17 cellular contexts compared by ENCODE assay signal in the genomic region with DNA sequence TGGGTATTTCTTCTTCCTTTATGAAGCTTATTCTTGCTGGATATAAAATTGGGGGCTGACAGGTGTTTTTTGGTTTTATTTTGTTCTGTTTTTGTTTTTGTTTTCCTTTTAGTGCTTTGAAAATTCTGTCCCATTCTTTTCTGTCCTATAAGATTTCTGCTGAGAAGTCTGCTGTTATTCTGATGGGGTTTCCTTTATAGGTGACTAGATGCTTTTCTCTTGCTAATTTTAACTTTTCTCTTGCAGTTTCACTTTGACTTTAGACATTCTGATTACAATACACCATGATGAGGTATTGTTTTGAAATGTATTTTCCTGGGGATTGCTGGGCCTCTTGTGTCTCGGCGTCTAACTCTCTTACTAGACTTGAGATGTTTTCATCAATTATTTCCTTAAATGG. TPM values are rescaled to one million over a fixed set of nuclear protein-coding genes. Genes with fewer than 3 reads are reported as not detected.
DNase-seq lines count a peak whose midpoint lies in the region; ATAC-seq, FAIRE-seq and TF ChIP-seq lines count a peak whose summit lies in the region.
"Had no signal": no experiment of that assay in that cellular context is flagged by ENCODE, and none has a peak within 500 bp of the region (broad histone marks: within the 10 kb centered on the region; RNA-seq: fewer than 3 reads in every experiment).

No MANE protein-coding gene starts in this region.

- TF ChIP-seq EP300 in GM12878 (IDR thresholded peaks at IDR 0.05; ENCODE audit: borderline replicate concordance in 1 of 2, control insufficient read depth in 1 of 2, low read depth in 2 of 2, low read length in 2 of 2) = no peak; a peak in 1 of 4 replicates

- intact Hi-C loops in activated CD4-positive, alpha-beta T cell treated with anti-CD3 and anti-CD28 coated beads for 36 hours (cut with DNase I, micrococcal nuclease) = loop anchor here in 1 of 2 experiments (1.0 kb wide), 1 partner anchor 22 kb away; a partner anchor contains a TSS
- intact Hi-C loops in GM12878 (cut with micrococcal nuclease; ENCODE audit: unreplicated experiment) (loop anchor here (5.0 to 10.0 kb wide), 2 partner anchors 53 to 290 kb away; a partner anchor contains a TSS), left ventricle myocardium superior (cut with micrococcal nuclease) (no loop called here)

- H3K9ac ChIP-seq in GM12878 (ENCODE audit: control insufficient read depth, insufficient read depth, low read length) = no peak overlapping the region

- no peak for TF ChIP-seq POLR2A in GM12878 (IDR thresholded peaks at IDR 0.05; ENCODE audit: low read depth, low read length)

- no peaks in the 10 kb centered on the region for H4K20me1 ChIP-seq in GM12878 (ENCODE audit: control insufficient read depth, insufficient read depth)

- H3K4me3 ChIP-seq in GM12878 (no peak overlapping the region), brain microvascular endothelial cell (ENCODE audit: low read depth, low read length) (no peak overlapping the region)
- H3K4me3 ChIP-seq: coronary artery had no signal

- H3K4me1 ChIP-seq in GM12878 (ENCODE audit: control insufficient read depth, insufficient read depth, low read length) = peaks cover 25% of the 10 kb centered on the region

- in situ Hi-C loops in GM12878 (cut with MboI) (loop anchor here (25.0 kb wide), 1 partner anchor 1287 kb away; a partner anchor contains a TSS), brain microvascular endothelial cell (cut with HindIII; ENCODE audit: low pct_ligation_motif_present, low sequenced_read_pairs) (no loop called here)

- POLR2A ChIA-PET in activated CD4-positive, alpha-beta T cell treated with anti-CD3 and anti-CD28 coated beads for 36 hours (lab: Charles Lee) = no interaction called here
- POLR2A ChIA-PET in GM12878 (lab: Charles Lee) = no interaction called here

- H3K4me3 Mint-ChIP-seq in activated CD4-positive, alpha-beta T cell treated with anti-CD3 and anti-CD28 coated beads for 36 hours = no peak overlapping the region
- H3K4me3 Mint-ChIP-seq: activated naive CD8-positive, alpha-beta T cell treated with anti-CD3 and anti-CD28 coated beads, Interleukin-2, amount 10 ng/mL, durations not matched to agents 7 days and 5 days had no signal

- CTCF ChIA-PET in activated CD4-positive, alpha-beta T cell treated with anti-CD3 and anti-CD28 coated beads for 36 hours (lab: Charles Lee) = no interaction called here
- CTCF ChIA-PET in GM12878 (lab: Yijun Ruan, JAX) = no interaction called here

- peaks cover 56% of the 10 kb centered on the region for H3K36me3 Mint-ChIP-seq in activated CD4-positive, alpha-beta T cell treated with anti-CD3 and anti-CD28 coated beads for 36 hours (ENCODE audit: low read depth)

- SMC1A ChIA-PET in GM12878 (lab: Charles Lee; ENCODE audit: uncharacterized antibody, unreplicated experiment) = no interaction called here

- H3K9me3 Mint-ChIP-seq in activated CD4-positive, alpha-beta T cell treated with anti-CD3 and anti-CD28 coated beads for 36 hours (ENCODE audit: low read depth) = peaks cover 7% of the 10 kb centered on the region

- no peak overlapping the region for H3K4me2 ChIP-seq in GM12878 (ENCODE audit: control insufficient read depth, insufficient read depth)

- H3K4me1 Mint-ChIP-seq in activated CD4-positive, alpha-beta T cell treated with anti-CD3 and anti-CD28 coated beads for 36 hours = peaks cover 35% of the 10 kb centered on the region

- H3K27me3 ChIP-seq in GM12878 (replicated peaks in 1 of 2; ENCODE audit: control insufficient read depth in 2 of 2, insufficient read depth in 2 of 2, low read length in 1 of 2) (no peaks in the 10 kb centered on the region), brain microvascular endothelial cell (replicated peaks) (no peaks in the 10 kb centered on the region)

- no peak for TF ChIP-seq CTCF in GM12878 (IDR thresholded peaks at IDR 0.05 in 2 of 3, conservative IDR thresholded peaks at IDR 0.05 in 1 of 3; ENCODE audit: control insufficient read depth in 2 of 3, extremely low read depth in 1 of 3, insufficient read depth in 1 of 3, low read depth in 3 of 3, low read length in 3 of 3)
- no peak for TF ChIP-seq CTCF in brain microvascular endothelial cell (IDR thresholded peaks at IDR 0.05; ENCODE audit: low read depth, low read length, missing control alignments)

- WGBS in GM12878 (ENCODE audit: insufficient coverage, insufficient replicate concordance, low lambda C conversion rate, missing lambda C conversion rate) = 72% methylated on average over 2 of the region's 2 CpGs

- ATAC-seq in activated CD4-positive, alpha-beta T cell treated with anti-CD3 and anti-CD28 coated beads for 36 hours = peak; percentile 86
- ATAC-seq in GM21619 (IDR thresholded peaks at IDR 0.05; ENCODE audit: unreplicated experiment) (peak; percentile 48), HG03342 (IDR thresholded peaks at IDR 0.05; ENCODE audit: unreplicated experiment) (peak; percentile 67), GM12878 (peak; percentile 75), left ventricle myocardium superior (no peak)

- peaks cover 12% of the 10 kb centered on the region; the same call in 2 of the 3 replicates for H3K9me3 ChIP-seq in GM12878 (replicated peaks; ENCODE audit: control insufficient read depth, insufficient read depth, low read length)

- peak overlapping the region; percentile 46; the same call in 1 of the 2 replicates for H3K27ac ChIP-seq in GM12878 (ENCODE audit: control insufficient read depth, insufficient read depth)
- no peak overlapping the region for H3K27ac ChIP-seq in brain microvascular endothelial cell
- H3K27ac ChIP-seq: coronary artery had no signal

- no peaks in the 10 kb centered on the region for H3K79me2 ChIP-seq in GM12878 (ENCODE audit: control insufficient read depth, insufficient read depth, low read length)

- no peak for DNase-seq in activated CD4-positive, alpha-beta T cell treated with anti-CD3 and anti-CD28 coated beads for 36 hours
- DNase-seq in activated CD4-positive, alpha-beta T cell treated with anti-CD3 and anti-CD28 coated beads, Interleukin-2, amount 50 U/mL, for 4 hours = no peak
- DNase-seq in GM12878 (ENCODE audit: low read depth, low spot score) (peak; percentile 17), brain microvascular endothelial cell (no peak), NCI-H2081 treated with DMSO at 0.1 percent for 48 hours (lab: John Stamatoyannopoulos, UW) (no peak), left ventricle myocardium superior (no peak)
- DNase-seq: 8988T; activated CD4-positive, CD25-positive, alpha-beta regulatory T cell; activated naive CD8-positive, alpha-beta T cell treated with anti-CD3 and anti-CD28 coated beads, Interleukin-2, amount 10 ng/mL, durations not matched to agents 7 days and 5 days; COR-L47; NCI-H1048; stimulated activated CD4-positive, alpha-beta T cell treated with anti-CD3 and anti-CD28 coated beads, Interleukin-4, amount 100 ng/mL, for 24 hours had no signal

- H2AFZ ChIP-seq in GM12878 (ENCODE audit: control insufficient read depth, low read depth, low read length) = no peak overlapping the region

- H3K27me3 Mint-ChIP-seq in activated CD4-positive, alpha-beta T cell treated with anti-CD3 and anti-CD28 coated beads for 36 hours = no peaks in the 10 kb centered on the region
- H3K27me3 Mint-ChIP-seq: activated naive CD8-positive, alpha-beta T cell treated with anti-CD3 and anti-CD28 coated beads, Interleukin-2, amount 10 ng/mL, durations not matched to agents 7 days and 5 days had no signal

- H3K36me3 ChIP-seq in GM12878 (ENCODE audit: control insufficient read depth in 2 of 2, insufficient read depth in 2 of 2, low read length in 1 of 2) = peaks cover 0 to 3% of the 10 kb centered on the region in 2 experiments; a peak in 1 of 4 replicates
- H3K36me3 ChIP-seq in brain microvascular endothelial cell (replicated peaks) = no peaks in the 10 kb centered on the region

- BruUV-seq in GM12878 (replicated peaks; lab: Mats Ljungman, UMichigan) = no TSS peak

- FAIRE-seq in GM12878 (lab: Jason Lieb, UNC) = no peak

- no peak for TF ChIP-seq RAD21 in GM12878 (IDR thresholded peaks at IDR 0.05; ENCODE audit: insufficient read depth, low read depth, low read length)

- peak overlapping the region; percentile 80 for H3K27ac Mint-ChIP-seq in activated CD4-positive, alpha-beta T cell treated with anti-CD3 and anti-CD28 coated beads for 36 hours
- H3K27ac Mint-ChIP-seq: activated naive CD8-positive, alpha-beta T cell treated with anti-CD3 and anti-CD28 coated beads, Interleukin-2, amount 10 ng/mL, durations not matched to agents 7 days and 5 days had no signal

- RAD21 ChIA-PET in GM12878 (lab: Charles Lee; ENCODE audit: unreplicated experiment) = no interaction called here

RNA-seq across cellular contexts. Expression of a gene that starts 22.8 kb away (rescaled TPM):
- 10 to 100 TPM; 38.0 to 41.2 TPM for total RNA-seq in activated CD4-positive, alpha-beta T cell treated with anti-CD3 and anti-CD28 coated beads for 36 hours
- total RNA-seq in GM12878 (2013; cell fraction: nucleolus; rRNA removed) = 80.0 and 84.1 TPM in 2 replicates
- 27.6 and 37.5 TPM in 2 replicates for total RNA-seq in GM12878 (2014; rRNA removed)
- 31.2 and 33.1 TPM in 2 replicates for total RNA-seq in GM12878 (2014; rRNA removed; fragmentation: Illumina TruSeq; extraction: Trizol)
- 40.8 and 42.7 TPM in 2 replicates for total RNA-seq in GM12878 (2021)
- polyA plus RNA-seq in GM12878 (2011; ENCODE audit: low read depth) = 14.3 TPM
- 81.5 and 114 TPM in 2 replicates for polyA plus RNA-seq in GM12878 (2011; rRNA removed)
- polyA plus RNA-seq in GM12878 (2011; cell fraction: cytosol; rRNA removed) = 26.4 and 29.1 TPM in 2 replicates
- 54.2 and 84.1 TPM in 2 replicates for polyA plus RNA-seq in GM12878 (2011; cell fraction: nucleus; rRNA removed)
- 21.6 TPM in 2 replicates for polyA plus RNA-seq in GM12878 (2012)
- 36.2 and 43.8 TPM in 2 replicates for polyA plus RNA-seq in GM12878 (2014; fragmentation: Illumina TruSeq; extraction: Trizol)
- 10 to 100 TPM; 14.0 to 22.4 TPM for polyA plus RNA-seq in GM12878 (2014; fragmentation: Nextera tagmentation; extraction: Ambion mirVana)
- 30.8 and 33.3 TPM in 2 replicates for polyA plus RNA-seq in GM12878 (2014; rRNA removed)
- 10 to 100 TPM; 23.3 to 24.1 TPM for polyA plus RNA-seq in GM12878 (2016; fragmentation: Nextera tagmentation; extraction: Ambion mirVana)
- polyA minus RNA-seq in GM12878 (2011; rRNA and poly(A)+ RNA removed) = 43.7 and 56.2 TPM in 2 replicates
- 15.7 and 28.3 TPM in 2 replicates for polyA minus RNA-seq in GM12878 (2011; cell fraction: cytosol; rRNA and poly(A)+ RNA removed)
- polyA minus RNA-seq in GM12878 (2011; cell fraction: nucleus; rRNA and poly(A)+ RNA removed) = 76.4 and 118 TPM in 2 replicates
- total RNA-seq in left ventricle myocardium superior = 16.0 TPM

RNA-seq across cellular contexts. Expression of a gene that starts 54.6 kb away (rescaled TPM):
- total RNA-seq in activated CD4-positive, alpha-beta T cell treated with anti-CD3 and anti-CD28 coated beads for 36 hours = not detected
- total RNA-seq in GM12878 (2013; cell fraction: nucleolus; rRNA removed) = 1.9 and 2.4 TPM in 2 replicates
- total RNA-seq in GM12878 (2014; rRNA removed) (0.16 and 0.23 TPM in 2 replicates), GM12878 (2014; rRNA removed; fragmentation: Illumina TruSeq; extraction: Trizol) (0.67 and 0.74 TPM in 2 replicates), GM12878 (2021) (0.43 and 0.44 TPM in 2 replicates), left ventricle myocardium superior (not detected)
- not detected for polyA plus RNA-seq in GM12878 (2011; ENCODE audit: low read depth)
- polyA plus RNA-seq in GM12878 (2011; rRNA removed) (0.10 and 0.19 TPM in 2 replicates), GM12878 (2014; fragmentation: Illumina TruSeq; extraction: Trizol) (0.69 and 0.89 TPM in 2 replicates), GM12878 (2014; fragmentation: Nextera tagmentation; extraction: Ambion mirVana) (under 1 TPM; 0.32 to 0.38 TPM), GM12878 (2014; rRNA removed) (0.08 and 0.27 TPM in 2 replicates), GM12878 (2016; fragmentation: Nextera tagmentation; extraction: Ambion mirVana) (under 1 TPM; 0.16 to 0.29 TPM)
- not detected in 2 replicates for polyA plus RNA-seq in GM12878 (2011; cell fraction: cytosol; rRNA removed)
- polyA plus RNA-seq in GM12878 (2011; cell fraction: nucleus; rRNA removed) = 0.03 and 0.10 TPM in 2 replicates
- 0.07 TPM in 1 of 2 replicates, not detected in the other for polyA plus RNA-seq in GM12878 (2012)
- polyA minus RNA-seq in GM12878 (2011; rRNA and poly(A)+ RNA removed) = not detected in 2 replicates
- polyA minus RNA-seq in GM12878 (2011; cell fraction: cytosol; rRNA and poly(A)+ RNA removed) = not detected in 2 replicates
- polyA minus RNA-seq in GM12878 (2011; cell fraction: nucleus; rRNA and poly(A)+ RNA removed) = not detected in 2 replicates
- total RNA-seq: activated naive CD8-positive, alpha-beta T cell treated with anti-CD3 and anti-CD28 coated beads, Interleukin-2, amount 10 ng/mL, durations not matched to agents 7 days and 5 days; mononuclear cell; SK-MEL-5 had no signal
